In the genomic region with DNA sequence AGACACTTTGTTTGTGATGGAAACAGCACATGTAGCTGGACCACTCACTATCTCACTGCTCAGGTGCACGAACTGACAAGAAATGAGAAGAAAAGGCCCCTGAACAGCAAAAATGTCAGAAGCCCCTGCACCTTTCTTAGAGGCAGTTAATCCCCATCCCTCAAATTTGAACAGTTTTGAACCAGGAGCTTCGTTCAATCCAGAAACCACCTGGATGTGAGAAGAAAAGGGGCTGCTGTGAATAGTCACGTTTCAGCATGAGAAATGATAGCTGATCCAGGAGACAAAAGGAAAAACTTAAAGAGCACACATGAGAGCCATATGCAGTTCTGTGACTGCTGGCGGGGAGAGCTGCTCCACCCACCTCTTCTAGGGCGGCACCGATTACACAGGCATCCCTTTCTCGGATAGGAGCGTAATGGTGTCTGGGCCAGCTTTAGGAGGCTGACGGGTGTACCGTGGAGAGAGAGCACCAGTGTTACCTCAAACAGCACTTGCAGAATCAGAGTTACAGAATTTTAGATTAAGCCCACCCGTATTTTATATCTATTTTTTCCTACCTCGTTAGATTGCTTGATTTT, we compare ENCODE assay signal across 10 cellular contexts.
DNase-seq lines count a peak whose midpoint lies in the region; ATAC-seq and TF ChIP-seq lines count a peak whose summit lies in the region.
"Had no signal": no experiment of that assay in that cellular context is flagged by ENCODE, and none has a peak within 500 bp of the region (broad histone marks: within the 10 kb centered on the region; RNA-seq: fewer than 3 reads in every experiment).

No MANE protein-coding gene starts in this region.

- TF ChIP-seq CTCF in WTC11 (IDR thresholded peaks at IDR 0.05) (no peak), SK-N-SH (IDR thresholded peaks at IDR 0.05) (no peak), GM10266 (IDR thresholded peaks at IDR 0.05; ENCODE audit: control insufficient read depth, insufficient read depth, low read depth, missing control alignments) (no peak)

- no peak overlapping the region for H3K9ac ChIP-seq in SK-N-SH

- CTCF ChIA-PET in WTC11 (lab: Charles Lee) (interaction anchor here (1.3 kb wide), 1 partner anchor 48 kb away, joined by 4 read pairs; no protein-coding TSS in a partner anchor), SK-N-SH (lab: Yijun Ruan, JAX) (interaction anchor here (0.6 to 1.4 kb wide), 3 partner anchors 23 to 499 kb away, joined by 3 to 4 read pairs (median 3); no protein-coding TSS in a partner anchor)

- TF ChIP-seq EP300 in SK-N-SH (IDR thresholded peaks at IDR 0.05; ENCODE audit: borderline replicate concordance in 1 of 2, low read depth in 1 of 2, low read length in 1 of 2): no peak

- ATAC-seq in WTC11 (0 out of 2 replicates have a peak, but pooled peaks have one; percentile 20), HG02798 (IDR thresholded peaks at IDR 0.05; ENCODE audit: poor library complexity, unreplicated experiment) (no peak)
- ATAC-seq: psoas muscle had no signal

- WGBS in SK-N-SH (ENCODE audit: low lambda C conversion rate): 95% methylated on average over 12 of the region's 12 CpGs

- H3K9me3 ChIP-seq in SK-N-SH: no peaks in the 10 kb centered on the region
- H3K9me3 ChIP-seq: psoas muscle had no signal

- H3K27ac ChIP-seq in SK-N-SH (ENCODE audit: low read depth in 2 of 2, low read length in 1 of 2): no peak overlapping the region

- no peak for TF ChIP-seq RAD21 in SK-N-SH (IDR thresholded peaks at IDR 0.05; ENCODE audit: low read length)

- H3K4me2 ChIP-seq in SK-N-SH: no peak overlapping the region

- no peak overlapping the region for H3K4me3 Mint-ChIP-seq in WTC11

- peaks cover 2% of the 10 kb centered on the region for H3F3A ChIP-seq in SK-N-SH (replicated peaks; ENCODE audit: insufficient read depth)

- H3K9me2 ChIP-seq in SK-N-SH: no peaks in the 10 kb centered on the region

- no peak overlapping the region for H2AFZ ChIP-seq in SK-N-SH (ENCODE audit: low read depth)

- H3K27me3 Mint-ChIP-seq in WTC11 (ENCODE audit: low read depth): no peaks in the 10 kb centered on the region

- H3K79me2 ChIP-seq in SK-N-SH (ENCODE audit: insufficient read depth): peaks cover 100% of the 10 kb centered on the region

- POLR2A ChIA-PET in WTC11 (lab: Charles Lee): no interaction called here
- POLR2A ChIA-PET in SK-N-SH (lab: Yijun Ruan, JAX): no interaction called here

- no peaks in the 10 kb centered on the region for H3K36me3 ChIP-seq in SK-N-SH (replicated peaks in 1 of 2; ENCODE audit: control insufficient read depth in 1 of 2, insufficient read depth in 2 of 2, low read length in 1 of 2)

- H3K4me3 ChIP-seq in SK-N-SH (ENCODE audit: low read depth in 2 of 2, low read length in 1 of 2): no peak overlapping the region
- H3K4me3 ChIP-seq: psoas muscle had no signal

- H3K9me3 Mint-ChIP-seq in WTC11: no peaks in the 10 kb centered on the region

- DNase-seq in Ammon's horn (ENCODE audit: low spot score): peak; percentile 40
- DNase-seq in WTC11 (ENCODE audit: low spot score): no peak
- DNase-seq in cerebellum (ENCODE audit: low spot score): peak; percentile 56
- peak; percentile 21 for DNase-seq in occipital lobe (lab: John Stamatoyannopoulos, UW)
- no peak for DNase-seq in SK-N-SH
- no peak for DNase-seq in iPS-NIHi11 (ENCODE audit: low spot score)
- no peak for DNase-seq in GM10266 (ENCODE audit: extremely low spot score)
- DNase-seq: NCI-H69, psoas muscle had no signal

- H4K20me1 ChIP-seq in SK-N-SH (ENCODE audit: insufficient read depth): peaks cover 96% of the 10 kb centered on the region

- no peaks in the 10 kb centered on the region for H3K27me3 ChIP-seq in SK-N-SH (ENCODE audit: insufficient read depth)

- H3K27ac Mint-ChIP-seq in WTC11: peak overlapping the region; percentile 50

- H3K4me1 Mint-ChIP-seq in WTC11: peaks cover 76% of the 10 kb centered on the region

- H3K4me1 ChIP-seq in SK-N-SH (ENCODE audit: control insufficient read depth in 1 of 2, insufficient read depth in 2 of 2, low read depth in 1 of 2, low read length in 1 of 2): peaks cover 7 to 23% of the 10 kb centered on the region in 2 experiments; a peak in 3 of 4 replicates

- H3K36me3 Mint-ChIP-seq in WTC11: peaks cover 2% of the 10 kb centered on the region; the same call in 1 of the 2 replicates

TF ChIP-seq in WTC11, 78 proteins besides CTCF, POLR2A, EP300 and RAD21 (continues in another document):
- TF ChIP-seq ZNF317 (CRISPR knock-in tag; IDR thresholded peaks at IDR 0.05; ENCODE audit: borderline replicate concordance, low read depth) (no peak), HMGA2 (CRISPR knock-in tag; IDR thresholded peaks at IDR 0.05) (no peak), ZNF138 (CRISPR knock-in tag; conservative IDR thresholded peaks at IDR 0.05) (no peak), ZNF671 (CRISPR knock-in tag; IDR thresholded peaks at IDR 0.05) (no peak)
- TF ChIP-seq, protein P1, sequence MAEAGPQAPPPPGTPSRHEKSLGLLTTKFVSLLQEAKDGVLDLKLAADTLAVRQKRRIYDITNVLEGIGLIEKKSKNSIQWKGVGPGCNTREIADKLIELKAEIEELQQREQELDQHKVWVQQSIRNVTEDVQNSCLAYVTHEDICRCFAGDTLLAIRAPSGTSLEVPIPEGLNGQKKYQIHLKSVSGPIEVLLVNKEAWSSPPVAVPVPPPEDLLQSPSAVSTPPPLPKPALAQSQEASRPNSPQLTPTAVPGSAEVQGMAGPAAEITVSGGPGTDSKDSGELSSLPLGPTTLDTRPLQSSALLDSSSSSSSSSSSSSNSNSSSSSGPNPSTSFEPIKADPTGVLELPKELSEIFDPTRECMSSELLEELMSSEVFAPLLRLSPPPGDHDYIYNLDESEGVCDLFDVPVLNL (CRISPR knock-in tag; IDR thresholded peaks at IDR 0.05; ENCODE audit: borderline replicate concordance, low read depth): no peak
- TF ChIP-seq, protein P2, sequence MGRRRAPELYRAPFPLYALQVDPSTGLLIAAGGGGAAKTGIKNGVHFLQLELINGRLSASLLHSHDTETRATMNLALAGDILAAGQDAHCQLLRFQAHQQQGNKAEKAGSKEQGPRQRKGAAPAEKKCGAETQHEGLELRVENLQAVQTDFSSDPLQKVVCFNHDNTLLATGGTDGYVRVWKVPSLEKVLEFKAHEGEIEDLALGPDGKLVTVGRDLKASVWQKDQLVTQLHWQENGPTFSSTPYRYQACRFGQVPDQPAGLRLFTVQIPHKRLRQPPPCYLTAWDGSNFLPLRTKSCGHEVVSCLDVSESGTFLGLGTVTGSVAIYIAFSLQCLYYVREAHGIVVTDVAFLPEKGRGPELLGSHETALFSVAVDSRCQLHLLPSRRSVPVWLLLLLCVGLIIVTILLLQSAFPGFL (CRISPR knock-in tag; IDR thresholded peaks at IDR 0.05; ENCODE audit: borderline replicate concordance): no peak

TF ChIP-seq in SK-N-SH, 30 proteins besides CTCF, POLR2A, EP300 and RAD21 (continues in another document):
- TF ChIP-seq YY1 (IDR thresholded peaks at IDR 0.05; ENCODE audit: low read depth): no peak
- no peak for TF ChIP-seq EZH2phosphoT487 (IDR thresholded peaks at IDR 0.05; ENCODE audit: borderline replicate concordance, low read depth)
- no peak for TF ChIP-seq RXRA (IDR thresholded peaks at IDR 0.05; ENCODE audit: borderline replicate concordance, low read depth)
- no peak for TF ChIP-seq FOXJ3 (CRISPR knock-in tag; IDR thresholded peaks at IDR 0.05)
- no peak for TF ChIP-seq NFIC (IDR thresholded peaks at IDR 0.05; ENCODE audit: borderline replicate concordance)
- TF ChIP-seq FOXM1 (IDR thresholded peaks at IDR 0.05; ENCODE audit: low read depth): no peak
- no peak for TF ChIP-seq JUND (IDR thresholded peaks at IDR 0.05)
- TF ChIP-seq, protein P3, sequence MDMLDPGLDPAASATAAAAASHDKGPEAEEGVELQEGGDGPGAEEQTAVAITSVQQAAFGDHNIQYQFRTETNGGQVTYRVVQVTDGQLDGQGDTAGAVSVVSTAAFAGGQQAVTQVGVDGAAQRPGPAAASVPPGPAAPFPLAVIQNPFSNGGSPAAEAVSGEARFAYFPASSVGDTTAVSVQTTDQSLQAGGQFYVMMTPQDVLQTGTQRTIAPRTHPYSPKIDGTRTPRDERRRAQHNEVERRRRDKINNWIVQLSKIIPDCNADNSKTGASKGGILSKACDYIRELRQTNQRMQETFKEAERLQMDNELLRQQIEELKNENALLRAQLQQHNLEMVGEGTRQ (IDR thresholded peaks at IDR 0.05; ENCODE audit: borderline replicate concordance, low read depth, low read length): no peak
- no peak for TF ChIP-seq GABPA (IDR thresholded peaks at IDR 0.05; ENCODE audit: low read depth)
- TF ChIP-seq ELF1 (IDR thresholded peaks at IDR 0.05): no peak
- no peak for TF ChIP-seq MEF2A (IDR thresholded peaks at IDR 0.05; ENCODE audit: borderline replicate concordance, low read depth)
- TF ChIP-seq NRF1 (IDR thresholded peaks at IDR 0.05; ENCODE audit: low read depth, low read length): no peak
- no peak for TF ChIP-seq SMC3 (IDR thresholded peaks at IDR 0.05; ENCODE audit: low read depth, low read length)
- TF ChIP-seq TEAD4 (IDR thresholded peaks at IDR 0.05; ENCODE audit: borderline replicate concordance, insufficient read depth): no peak
- TF ChIP-seq TAF1 (IDR thresholded peaks at IDR 0.05; ENCODE audit: borderline replicate concordance, low read depth, low read length): no peak
- TF ChIP-seq, protein P4, sequence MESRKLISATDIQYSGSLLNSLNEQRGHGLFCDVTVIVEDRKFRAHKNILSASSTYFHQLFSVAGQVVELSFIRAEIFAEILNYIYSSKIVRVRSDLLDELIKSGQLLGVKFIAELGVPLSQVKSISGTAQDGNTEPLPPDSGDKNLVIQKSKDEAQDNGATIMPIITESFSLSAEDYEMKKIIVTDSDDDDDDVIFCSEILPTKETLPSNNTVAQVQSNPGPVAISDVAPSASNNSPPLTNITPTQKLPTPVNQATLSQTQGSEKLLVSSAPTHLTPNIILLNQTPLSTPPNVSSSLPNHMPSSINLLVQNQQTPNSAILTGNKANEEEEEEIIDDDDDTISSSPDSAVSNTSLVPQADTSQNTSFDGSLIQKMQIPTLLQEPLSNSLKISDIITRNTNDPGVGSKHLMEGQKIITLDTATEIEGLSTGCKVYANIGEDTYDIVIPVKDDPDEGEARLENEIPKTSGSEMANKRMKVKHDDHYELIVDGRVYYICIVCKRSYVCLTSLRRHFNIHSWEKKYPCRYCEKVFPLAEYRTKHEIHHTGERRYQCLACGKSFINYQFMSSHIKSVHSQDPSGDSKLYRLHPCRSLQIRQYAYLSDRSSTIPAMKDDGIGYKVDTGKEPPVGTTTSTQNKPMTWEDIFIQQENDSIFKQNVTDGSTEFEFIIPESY (IDR thresholded peaks at IDR 0.05; ENCODE audit: borderline replicate concordance, low read depth): no peak
- no peak for TF ChIP-seq RFX5 (IDR thresholded peaks at IDR 0.05; ENCODE audit: low read length)

Comparison
In these comparisons a context has a peak if more than half of its experiments do, and no peak if none do; other contexts are left out.
1. DNase-seq: peak in Ammon's horn (single experiment), cerebellum (single experiment) and occipital lobe (single experiment); none in WTC11 (single experiment), SK-N-SH (single experiment), iPS-NIHi11 (single experiment) and GM10266 (single experiment).